13 cellular contexts compared by ENCODE assay signal in genomic region chr9:136859821-136860269, GRCh38. TPM values are rescaled to one million over a fixed set of nuclear protein-coding genes. Genes with fewer than 3 reads are reported as not detected.
DNase-seq lines count a peak whose midpoint lies in the region; ATAC-seq and TF ChIP-seq lines count a peak whose summit lies in the region.
"Had no signal": no experiment of that assay in that cellular context is flagged by ENCODE, and none has a peak within 500 bp of the region (broad histone marks: within the 10 kb centered on the region; RNA-seq: fewer than 3 reads in every experiment).

No MANE protein-coding gene starts in this region.

- H3K9me3 ChIP-seq in Peyer's patch = no peaks in the 10 kb centered on the region
- H3K9me3 ChIP-seq: suprapubic skin had no signal

- no peak for TF ChIP-seq POLR2A in Peyer's patch (IDR thresholded peaks at IDR 0.05)

- H3K27ac ChIP-seq in Peyer's patch = peak overlapping the region in 3 of 4 donors; percentile 83 to 96 (median 91)
- no peak overlapping the region for H3K27ac ChIP-seq in rectal smooth muscle tissue (ENCODE audit: low read depth, low read length)
- H3K27ac ChIP-seq: PC-9, suprapubic skin had no signal

- DNase-seq in Peyer's patch = peak in 2 of 3 donors; percentile 63 to 73
- peak; percentile 28 for DNase-seq in glutamatergic neuron
- no peak for DNase-seq in stimulated activated CD4-positive, alpha-beta T cell treated with anti-CD3 and anti-CD28 coated beads, Interleukin-4, amount 100 ng/mL, for 24 hours
- no peak for DNase-seq in ecto neural progenitor cell (ENCODE audit: low spot score)
- DNase-seq: activated CD4-positive, alpha-beta T cell treated with anti-CD3 and anti-CD28 coated beads, Interleukin-2, amount 50 U/mL, for 4 hours; activated naive CD4-positive, alpha-beta T cell treated with Interleukin-2 at 50 U/mL for 16 hours; COR-L47; NCI-H1092 had no signal

- peaks cover 5% of the 10 kb centered on the region for H3K4me1 Mint-ChIP-seq in glutamatergic neuron (ENCODE audit: low read depth, unreplicated experiment)
- H3K4me1 Mint-ChIP-seq: T-helper 17 cell had no signal

- peaks cover 6% of the 10 kb centered on the region for H3K9me3 Mint-ChIP-seq in glutamatergic neuron (ENCODE audit: unreplicated experiment)

- no peak for TF ChIP-seq CTCF in Peyer's patch (IDR thresholded peaks at IDR 0.05)
- TF ChIP-seq CTCF in glutamatergic neuron (IDR thresholded peaks at IDR 0.05; ENCODE audit: partially characterized antibody, unreplicated experiment) = no peak

- peak overlapping the region; percentile 21 for H3K9ac ChIP-seq in rectal smooth muscle tissue (ENCODE audit: low read length)

- H3K27me3 ChIP-seq in Peyer's patch (no peaks in the 10 kb centered on the region), rectal smooth muscle tissue (ENCODE audit: control insufficient read depth, insufficient read depth, low read length) (no peaks in the 10 kb centered on the region)
- H3K27me3 ChIP-seq: suprapubic skin had no signal

- no peak overlapping the region for H3K4me3 Mint-ChIP-seq in glutamatergic neuron (ENCODE audit: unreplicated experiment)
- H3K4me3 Mint-ChIP-seq: T-helper 17 cell had no signal

- no peak for ATAC-seq in HG03432 (IDR thresholded peaks at IDR 0.05; ENCODE audit: unreplicated experiment)
- ATAC-seq: T-helper 17 cell had no signal

- no peak overlapping the region for H3K27ac Mint-ChIP-seq in glutamatergic neuron (ENCODE audit: unreplicated experiment)
- H3K27ac Mint-ChIP-seq: T-helper 17 cell had no signal

- H3K36me3 ChIP-seq in Peyer's patch (peaks cover 0 to 31% (median 0%) of the 10 kb centered on the region in 3 donors), rectal smooth muscle tissue (ENCODE audit: control insufficient read depth, insufficient read depth, low read length) (peaks cover 16% of the 10 kb centered on the region)

- H3K36me3 Mint-ChIP-seq in glutamatergic neuron (ENCODE audit: unreplicated experiment) = no peaks in the 10 kb centered on the region

- peak overlapping the region in 2 of 4 donors; percentile 16 to 26 for H3K4me3 ChIP-seq in Peyer's patch
- H3K4me3 ChIP-seq in rectal smooth muscle tissue (ENCODE audit: low read length) = no peak overlapping the region
- H3K4me3 ChIP-seq: PC-9, suprapubic skin had no signal

- peaks cover 6 to 62% (median 12%) of the 10 kb centered on the region in 4 donors for H3K4me1 ChIP-seq in Peyer's patch
- H3K4me1 ChIP-seq in rectal smooth muscle tissue (ENCODE audit: control insufficient read depth, insufficient read depth, low read length) = peaks cover 4% of the 10 kb centered on the region

- no peaks in the 10 kb centered on the region for H3K27me3 Mint-ChIP-seq in glutamatergic neuron (ENCODE audit: unreplicated experiment)
- H3K27me3 Mint-ChIP-seq: T-helper 17 cell had no signal

RNA-seq across cellular contexts. Expression of gene EDF1, which starts 6.3 kb away (rescaled TPM):
- total RNA-seq in Peyer's patch (100 to 1,000 TPM; 299 to 676 (median 475) TPM), glutamatergic neuron (ENCODE audit: unreplicated experiment) (343 TPM)

RNA-seq across cellular contexts. Expression of gene MAMDC4, which starts 7.7 kb away (rescaled TPM):
- total RNA-seq in Peyer's patch (10 to 100 TPM; 30.8 to 50.4 (median 41.4) TPM), glutamatergic neuron (ENCODE audit: unreplicated experiment) (17.6 TPM)

RNA-seq across cellular contexts. Expression of gene PHPT1, which starts 10.6 kb away (rescaled TPM):
- total RNA-seq in Peyer's patch (100 to 1,000 TPM in 2 of 4 donors, 10 to 100 TPM in 2; 66.0 to 120 (median 96.5) TPM), glutamatergic neuron (ENCODE audit: unreplicated experiment) (101 TPM)

RNA-seq across cellular contexts. Expression of gene AJM1, which starts 17.6 kb away (rescaled TPM):
- total RNA-seq in Peyer's patch (10 to 100 TPM in 2 of 4 donors, 1 to 10 TPM in 2; 4.1 to 17.4 (median 9.2) TPM), glutamatergic neuron (ENCODE audit: unreplicated experiment) (15.3 TPM)

RNA-seq across cellular contexts. Expression of gene TRAF2, which starts 26.5 kb away (rescaled TPM):
- 10 to 100 TPM; 17.5 to 75.1 (median 22.2) TPM for total RNA-seq in Peyer's patch
- 27.3 TPM for total RNA-seq in glutamatergic neuron (ENCODE audit: unreplicated experiment)

Comparison
In these comparisons a context has a peak if more than half of its experiments do, and no peak if none do; other contexts are left out.
1. DNase-seq: peak in Peyer's patch (2 of 3) and glutamatergic neuron (single experiment); none in stimulated activated CD4-positive, alpha-beta T cell treated with anti-CD3 and anti-CD28 coated beads, Interleukin-4, amount 100 ng/mL, for 24 hours (single experiment) and ecto neural progenitor cell (single experiment).